Comparison of ENCODE assay signal across 7 cellular contexts in the genomic region with DNA sequence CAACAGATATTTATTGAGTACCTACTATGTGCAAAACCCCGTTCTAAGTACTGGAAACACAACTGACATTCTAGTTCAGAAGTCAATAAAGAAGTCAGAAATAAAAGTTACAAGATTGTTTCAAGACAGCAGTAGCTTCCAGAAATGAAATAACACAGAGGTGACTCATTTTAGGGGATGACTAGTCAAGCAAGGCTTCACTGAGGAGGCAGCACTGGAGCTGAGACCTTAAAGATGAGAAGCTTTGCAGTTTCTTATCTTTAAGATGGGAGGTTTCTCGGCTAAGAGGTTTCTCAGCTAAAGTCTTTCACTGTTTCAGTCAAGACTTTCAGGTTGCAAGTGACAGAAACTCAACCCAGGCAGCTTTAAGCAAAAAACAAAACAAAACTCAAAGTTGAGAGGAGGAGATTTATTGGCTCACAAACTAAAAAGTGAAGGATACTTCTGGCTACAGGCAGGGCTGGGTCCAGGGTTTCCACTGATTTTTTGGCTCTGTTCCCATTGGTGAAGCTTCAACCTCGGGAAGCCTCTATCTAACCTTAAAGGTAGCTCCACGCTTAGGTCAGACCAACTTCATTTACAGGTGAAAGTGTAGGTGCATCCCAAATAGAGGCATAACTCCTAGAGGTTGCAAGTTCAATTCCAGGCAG. TPM values are rescaled to one million over a fixed set of nuclear protein-coding genes. Genes with fewer than 3 reads are reported as not detected.
DNase-seq lines count a peak whose midpoint lies in the region; ATAC-seq, FAIRE-seq and TF ChIP-seq lines count a peak whose summit lies in the region.

No MANE protein-coding gene starts in this region.

- intact Hi-C loops in HepG2 (cut with micrococcal nuclease; ENCODE audit: unreplicated experiment) = no loop called here

- H3K4me1 ChIP-seq in astrocyte (ENCODE audit: insufficient read depth, low read length) = peaks cover 22% of the 10 kb centered on the region
- no peaks in the 10 kb centered on the region for H3K4me1 ChIP-seq in HepG2 (ENCODE audit: insufficient read depth, low read length)

- H3K79me2 ChIP-seq in astrocyte (ENCODE audit: insufficient read depth, low read length) (no peaks in the 10 kb centered on the region), HepG2 (ENCODE audit: insufficient read depth, low read length) (no peaks in the 10 kb centered on the region)

- H2AFZ ChIP-seq in astrocyte (ENCODE audit: low read depth, low read length) = no peak overlapping the region
- H2AFZ ChIP-seq in HepG2 (ENCODE audit: low read length) = no peak overlapping the region

- DNase-seq in astrocyte (ENCODE audit: low read depth) (peak; percentile 90), retinal pigment epithelial cell (ENCODE audit: low read depth) (peak; percentile 29), NCI-H774 (lab: John Stamatoyannopoulos, UW) (no peak), COLO829 (ENCODE audit: low spot score) (no peak), HepG2 (ENCODE audit: low spot score) (no peak)

- peaks cover 12% of the 10 kb centered on the region for H3K27me3 Mint-ChIP-seq in astrocyte (ENCODE audit: low read depth, unreplicated experiment)

- no peak overlapping the region for H3K4me3 Mint-ChIP-seq in astrocyte (ENCODE audit: unreplicated experiment)

- no peak for TF ChIP-seq CTCF in astrocyte (IDR thresholded peaks at IDR 0.05; ENCODE audit: insufficient read depth, low read depth, low read length)
- no peak for TF ChIP-seq CTCF in retinal pigment epithelial cell (conservative IDR thresholded peaks at IDR 0.05; ENCODE audit: low read depth, low read length)
- no peak for TF ChIP-seq CTCF in HepG2 (CRISPR knock-in tag; IDR thresholded peaks at IDR 0.05)

- peak overlapping the region; percentile 28 for H3K9ac ChIP-seq in astrocyte (ENCODE audit: low read length)
- H3K9ac ChIP-seq in HepG2 (ENCODE audit: insufficient read depth, low read depth, low read length) = no peak overlapping the region

- 22% methylated on average over 4 of the region's 4 CpGs for WGBS in HepG2 (ENCODE audit: low lambda C conversion rate)

- H3K4me2 ChIP-seq in astrocyte (ENCODE audit: low read length) (peak overlapping the region; percentile 70), HepG2 (ENCODE audit: low read depth, low read length) (no peak overlapping the region)

- H3K4me3 ChIP-seq in astrocyte (ENCODE audit: insufficient read depth, low read depth, low read length) (no peak overlapping the region), retinal pigment epithelial cell (ENCODE audit: low read length) (no peak overlapping the region), HepG2 (replicated peaks in 1 of 3; ENCODE audit: insufficient read depth in 1 of 3, low read depth in 2 of 3, low read length in 3 of 3) (no peak overlapping the region)

- POLR2A ChIA-PET in HepG2 (lab: Yijun Ruan, JAX) = no interaction called here

- no peaks in the 10 kb centered on the region for H3K36me3 Mint-ChIP-seq in astrocyte (ENCODE audit: low read depth, unreplicated experiment)

- H3K4me1 Mint-ChIP-seq in astrocyte (ENCODE audit: low read depth, unreplicated experiment) = peaks cover 16% of the 10 kb centered on the region

- in situ Hi-C loops in HepG2 (cut with HindIII; ENCODE audit: extremely low pct_ligation_motif_present, low pct_unique_long_range_greater_than_20kb) = loop anchor here (25.0 kb wide), 1 partner anchor 841 kb away; no protein-coding TSS in a partner anchor

- BruUV-seq in HepG2 (replicated peaks; lab: Mats Ljungman, UMichigan) = no TSS peak

- TF ChIP-seq EP300 in HepG2 (IDR thresholded peaks at IDR 0.05; ENCODE audit: low read depth in 2 of 2, low read length in 2 of 2) (no peak), HepG2 (CRISPR knock-in tag; IDR thresholded peaks at IDR 0.05; ENCODE audit: borderline replicate concordance) (no peak)

- no peaks in the 10 kb centered on the region for H3K9me3 ChIP-seq in astrocyte (ENCODE audit: insufficient read depth, low read depth, low read length)
- no peaks in the 10 kb centered on the region for H3K9me3 ChIP-seq in HepG2 (ENCODE audit: low read length)

- peak overlapping the region; percentile 73 for H3K27ac Mint-ChIP-seq in astrocyte (ENCODE audit: unreplicated experiment)

- peak overlapping the region; percentile 76 for H3K27ac ChIP-seq in astrocyte (ENCODE audit: low read depth, low read length)
- no peak overlapping the region for H3K27ac ChIP-seq in HepG2 (ENCODE audit: extremely low read length, insufficient read depth, low read length)

- no peak for TF ChIP-seq POLR2A in HepG2 (IDR thresholded peaks at IDR 0.05; ENCODE audit: insufficient read depth in 1 of 2, low read depth in 2 of 2, low read length in 2 of 2)

- H4K20me1 ChIP-seq in astrocyte (ENCODE audit: insufficient read depth, low read length) (no peaks in the 10 kb centered on the region), HepG2 (ENCODE audit: insufficient read depth, low read length) (no peaks in the 10 kb centered on the region)

- no peak for TF ChIP-seq RAD21 in HepG2 (CRISPR knock-in tag; IDR thresholded peaks at IDR 0.05)

- ATAC-seq in GM18870 (IDR thresholded peaks at IDR 0.05; ENCODE audit: unreplicated experiment) (peak; percentile 80), HG03064 (IDR thresholded peaks at IDR 0.05; ENCODE audit: low read depth, unreplicated experiment) (peak; percentile 79), HepG2 (no peak)

- peaks cover 4% of the 10 kb centered on the region for H3K9me3 Mint-ChIP-seq in astrocyte (ENCODE audit: unreplicated experiment)

- no peaks in the 10 kb centered on the region for H3K36me3 ChIP-seq in astrocyte (ENCODE audit: insufficient read depth, low read length)
- no peaks in the 10 kb centered on the region for H3K36me3 ChIP-seq in HepG2 (replicated peaks in 1 of 2; ENCODE audit: control insufficient read depth in 1 of 2, insufficient read depth in 2 of 2, low read length in 2 of 2)

- FAIRE-seq in astrocyte (lab: Jason Lieb, UNC) (peak; percentile 99), HepG2 (lab: Jason Lieb, UNC) (no peak)

- H3K27me3 ChIP-seq in astrocyte (ENCODE audit: insufficient read depth, low read length) = no peaks in the 10 kb centered on the region
- H3K27me3 ChIP-seq in HepG2 (ENCODE audit: control insufficient read depth in 1 of 2, insufficient read depth in 2 of 2, low read length in 2 of 2) = peaks cover 0 to 15% of the 10 kb centered on the region in 2 experiments; a peak in 3 of 5 replicates

- CTCF ChIA-PET in HepG2 (lab: Yijun Ruan, JAX; ENCODE audit: low intra/inter-chr PET ratio, low total read pairs) = no interaction called here

RNA-seq across cellular contexts. Expression of a gene that starts 7.4 kb away (rescaled TPM):
- total RNA-seq in astrocyte = 1,220 and 1,246 TPM in 2 replicates
- total RNA-seq in HepG2 (2016; rRNA removed; fragmentation: Illumina TruSeq; extraction: Trizol) = 0.29 and 0.31 TPM in 2 replicates
- not detected in 2 replicates for total RNA-seq in HepG2 (2016; cell fraction: cytosol; rRNA removed; fragmentation: Illumina TruSeq; extraction: Trizol; ENCODE audit: low read depth)
- total RNA-seq in HepG2 (2016; cell fraction: insoluble cytoplasmic fraction; rRNA removed; fragmentation: Illumina TruSeq; extraction: Trizol) = 0.30 and 0.54 TPM in 2 replicates
- 0.10 and 0.87 TPM in 2 replicates for total RNA-seq in HepG2 (2016; cell fraction: membrane; rRNA removed; fragmentation: Illumina TruSeq; extraction: Trizol)
- total RNA-seq in HepG2 (2016; cell fraction: nucleus; rRNA removed; fragmentation: Illumina TruSeq; extraction: Trizol) = 0.63 and 1.1 TPM in 2 replicates
- 1.3 TPM in 2 replicates for polyA plus RNA-seq in HepG2 (2011; rRNA removed)
- polyA plus RNA-seq in HepG2 (2011; cell fraction: cytosol; rRNA removed) = 0.74 and 0.94 TPM in 2 replicates
- 0.84 and 0.92 TPM in 2 replicates for polyA plus RNA-seq in HepG2 (2011; cell fraction: nucleus; rRNA removed)
- polyA plus RNA-seq in HepG2 (2012) = 0.21 and 0.65 TPM in 2 replicates
- 0.25 and 0.49 TPM in 2 replicates for polyA plus RNA-seq in HepG2 (2016; cell fraction: cytosol; fragmentation: Illumina TruSeq; extraction: Trizol; ENCODE audit: low read depth)
- 0.27 and 0.80 TPM in 2 replicates for polyA plus RNA-seq in HepG2 (2016; cell fraction: insoluble cytoplasmic fraction; fragmentation: Illumina TruSeq; extraction: Trizol; ENCODE audit: low read depth)
- 0.63 and 1.00 TPM in 2 replicates for polyA plus RNA-seq in HepG2 (2016; cell fraction: membrane; fragmentation: Illumina TruSeq; extraction: Trizol; ENCODE audit: low read depth)
- 0.67 and 0.96 TPM in 2 replicates for polyA plus RNA-seq in HepG2 (2016; cell fraction: nucleus; fragmentation: Illumina TruSeq; extraction: Trizol; ENCODE audit: insufficient read depth, low read depth)
- 1.5 and 3.0 TPM in 2 replicates for polyA minus RNA-seq in HepG2 (2011; rRNA and poly(A)+ RNA removed; ENCODE audit: low replicate concordance)
- 1.4 and 1.9 TPM in 2 replicates for polyA minus RNA-seq in HepG2 (2011; cell fraction: cytosol; rRNA and poly(A)+ RNA removed)
- 0.75 and 2.6 TPM in 2 replicates for polyA minus RNA-seq in HepG2 (2011; cell fraction: nucleus; rRNA and poly(A)+ RNA removed)

RNA-seq across cellular contexts. Expression of a gene that starts 37.3 kb away (rescaled TPM):
- total RNA-seq in astrocyte (67.1 and 74.4 TPM in 2 replicates), HepG2 (2016; rRNA removed; fragmentation: Illumina TruSeq; extraction: Trizol) (7.7 and 9.9 TPM in 2 replicates)
- total RNA-seq in HepG2 (2016; cell fraction: cytosol; rRNA removed; fragmentation: Illumina TruSeq; extraction: Trizol; ENCODE audit: low read depth) = 1.1 and 1.2 TPM in 2 replicates
- 5.5 and 12.0 TPM in 2 replicates for total RNA-seq in HepG2 (2016; cell fraction: insoluble cytoplasmic fraction; rRNA removed; fragmentation: Illumina TruSeq; extraction: Trizol)
- total RNA-seq in HepG2 (2016; cell fraction: membrane; rRNA removed; fragmentation: Illumina TruSeq; extraction: Trizol) = 1.3 and 1.9 TPM in 2 replicates
- 15.2 and 20.7 TPM in 2 replicates for total RNA-seq in HepG2 (2016; cell fraction: nucleus; rRNA removed; fragmentation: Illumina TruSeq; extraction: Trizol)
- 12.5 and 17.6 TPM in 2 replicates for polyA plus RNA-seq in HepG2 (2011; rRNA removed)
- polyA plus RNA-seq in HepG2 (2011; cell fraction: cytosol; rRNA removed) = 5.2 and 8.1 TPM in 2 replicates
- 6.2 and 7.9 TPM in 2 replicates for polyA plus RNA-seq in HepG2 (2011; cell fraction: nucleus; rRNA removed)
- 13.3 and 13.4 TPM in 2 replicates for polyA plus RNA-seq in HepG2 (2012)
- 0.63 and 0.83 TPM in 2 replicates for polyA plus RNA-seq in HepG2 (2016; cell fraction: cytosol; fragmentation: Illumina TruSeq; extraction: Trizol; ENCODE audit: low read depth)
- 6.3 and 6.8 TPM in 2 replicates for polyA plus RNA-seq in HepG2 (2016; cell fraction: insoluble cytoplasmic fraction; fragmentation: Illumina TruSeq; extraction: Trizol; ENCODE audit: low read depth)
- 1.2 and 1.6 TPM in 2 replicates for polyA plus RNA-seq in HepG2 (2016; cell fraction: membrane; fragmentation: Illumina TruSeq; extraction: Trizol; ENCODE audit: low read depth)
- 20.8 and 23.5 TPM in 2 replicates for polyA plus RNA-seq in HepG2 (2016; cell fraction: nucleus; fragmentation: Illumina TruSeq; extraction: Trizol; ENCODE audit: insufficient read depth, low read depth)
- polyA minus RNA-seq in HepG2 (2011; rRNA and poly(A)+ RNA removed; ENCODE audit: low replicate concordance) = 2.4 and 13.2 TPM in 2 replicates
- polyA minus RNA-seq in HepG2 (2011; cell fraction: cytosol; rRNA and poly(A)+ RNA removed) = 7.6 and 12.2 TPM in 2 replicates
- 24.1 and 26.9 TPM in 2 replicates for polyA minus RNA-seq in HepG2 (2011; cell fraction: nucleus; rRNA and poly(A)+ RNA removed)

Comparison
In these comparisons a context has a peak if more than half of its experiments do, and no peak if none do; other contexts are left out.
1. DNase-seq: peak in astrocyte (single experiment) and retinal pigment epithelial cell (single experiment); none in NCI-H774 (single experiment), COLO829 (single experiment) and HepG2 (single experiment).
2. RNA of a gene that starts 7.4 kb away (total RNA-seq): 1,220 to 1,246 TPM in astrocyte; 0.10 to 1.1 TPM in HepG2; every median in the first group is over 100 times any median in the second.